Comparison of ENCODE assay signal across 24 cellular contexts in the genomic region with DNA sequence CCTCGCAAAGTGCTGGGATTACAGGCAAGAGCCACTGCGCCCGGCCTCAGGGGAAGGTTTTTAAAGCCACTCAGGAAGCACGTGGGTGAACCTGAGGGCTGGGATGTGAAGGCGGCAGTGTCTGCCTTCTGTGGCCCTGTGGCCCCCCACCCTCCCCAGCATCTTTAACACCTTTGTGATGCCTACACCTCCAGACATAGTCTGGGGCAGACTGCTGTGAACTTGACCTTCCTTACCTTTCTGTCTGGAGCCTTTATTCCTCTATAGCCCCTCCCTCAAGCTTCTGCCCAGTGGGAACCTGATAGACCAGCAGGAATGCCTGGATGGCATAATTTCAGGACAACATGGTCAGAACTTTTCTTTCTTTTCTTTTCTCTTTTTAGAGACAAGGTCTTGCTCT.
"Had no signal": no experiment of that assay in that cellular context is flagged by ENCODE, and none has a peak within 500 bp of the region (broad histone marks: within the 10 kb centered on the region; RNA-seq: fewer than 3 reads in every experiment).

No MANE protein-coding gene starts in this region.

- H3K4me1 Mint-ChIP-seq: activated CD8-positive, alpha-beta memory T cell treated with anti-CD3 and anti-CD28 coated beads, Interleukin-2, amount 10 ng/mL, durations not matched to agents 7 days and 5 days; activated naive CD8-positive, alpha-beta T cell treated with anti-CD3 and anti-CD28 coated beads, Interleukin-2, amount 50 U/mL, for 24 hours had no signal

- H3K36me3 ChIP-seq: Peyer's patch, SJCRH30 had no signal

- H3K9ac ChIP-seq: KMS-11, SK-N-SH had no signal

- H3K4me3 Mint-ChIP-seq: activated CD8-positive, alpha-beta memory T cell treated with anti-CD3 and anti-CD28 coated beads, Interleukin-2, amount 10 ng/mL, durations not matched to agents 7 days and 5 days; activated naive CD8-positive, alpha-beta T cell treated with anti-CD3 and anti-CD28 coated beads, Interleukin-2, amount 50 U/mL, for 24 hours; activated T-cell treated with anti-CD3 and anti-CD28 coated beads, Interleukin-2, amount 50 U/mL, for 24 hours had no signal

- DNase-seq: activated CD4-positive, alpha-beta T cell treated with anti-CD3 and anti-CD28 coated beads for 4 hours; activated CD4-positive, alpha-beta T cell treated with anti-CD3 and anti-CD28 coated beads, Interleukin-2, amount 50 U/mL, for 4 hours; activated CD8-positive, alpha-beta memory T cell treated with anti-CD3 and anti-CD28 coated beads, Interleukin-2, amount 10 ng/mL, durations not matched to agents 7 days and 5 days; activated effector memory CD4-positive, alpha-beta T cell treated with anti-CD3 and anti-CD28 coated beads, Interleukin-2, amount 50 U/mL, for 16 hours; activated naive CD4-positive, alpha-beta T cell treated with Interleukin-2 at 50 U/mL for 16 hours; activated naive CD8-positive, alpha-beta T cell treated with anti-CD3 and anti-CD28 coated beads, Interleukin-2, amount 50 U/mL, for 24 hours; activated T-cell treated with anti-CD3 and anti-CD28 coated beads, Interleukin-2, amount 50 U/mL, for 24 hours; amniotic stem cell; body of pancreas; NCI-H1092; NCI-H1417; NCI-H1930; NCI-H226; NCI-H526; Peyer's patch; Right ventricle myocardium superior; SJCRH30; SK-N-SH; T-helper 1 cell had no signal

- H3K27me3 Mint-ChIP-seq: activated CD8-positive, alpha-beta memory T cell treated with anti-CD3 and anti-CD28 coated beads, Interleukin-2, amount 10 ng/mL, durations not matched to agents 7 days and 5 days; activated naive CD8-positive, alpha-beta T cell treated with anti-CD3 and anti-CD28 coated beads, Interleukin-2, amount 50 U/mL, for 24 hours; activated T-cell treated with anti-CD3 and anti-CD28 coated beads, Interleukin-2, amount 50 U/mL, for 24 hours had no signal

- H3K9me3 ChIP-seq: ascending aorta, body of pancreas, Peyer's patch, SJCRH30, SK-N-SH had no signal

- H3K27me3 ChIP-seq: ascending aorta, body of pancreas, Peyer's patch, SJCRH30 had no signal

- H3K4me1 ChIP-seq: ascending aorta, body of pancreas, Peyer's patch, SJCRH30 had no signal

- H3K27ac ChIP-seq: ascending aorta, body of pancreas, KMS-11, Peyer's patch, RWPE1, SJCRH30, VCaP had no signal

- H3K4me3 ChIP-seq: ascending aorta, body of pancreas, Peyer's patch, SJCRH30 had no signal

- H3K9me3 Mint-ChIP-seq: activated naive CD8-positive, alpha-beta T cell treated with anti-CD3 and anti-CD28 coated beads, Interleukin-2, amount 50 U/mL, for 24 hours; activated T-cell treated with anti-CD3 and anti-CD28 coated beads, Interleukin-2, amount 50 U/mL, for 24 hours had no signal

- H3K27ac Mint-ChIP-seq: activated CD8-positive, alpha-beta memory T cell treated with anti-CD3 and anti-CD28 coated beads, Interleukin-2, amount 10 ng/mL, durations not matched to agents 7 days and 5 days; activated naive CD4-positive, alpha-beta T cell treated with anti-CD3 and anti-CD28 coated beads, Interleukin-2, amount 50 U/mL, for 72 hours; activated naive CD8-positive, alpha-beta T cell treated with anti-CD3 and anti-CD28 coated beads, Interleukin-2, amount 50 U/mL, for 24 hours; activated T-cell treated with anti-CD3 and anti-CD28 coated beads, Interleukin-2, amount 50 U/mL, for 24 hours had no signal

- H3K36me3 Mint-ChIP-seq: activated CD8-positive, alpha-beta memory T cell treated with anti-CD3 and anti-CD28 coated beads, Interleukin-2, amount 10 ng/mL, durations not matched to agents 7 days and 5 days had no signal
